In genomic region chrX:477441-478012, GRCh38 we compare ENCODE assay signal across 3 cellular contexts.
TF ChIP-seq lines count a peak whose summit lies in the region.

No MANE protein-coding gene starts in this region.

TF ChIP-seq in GM23338, 12 proteins besides CTCF, POLR2A, EP300 and RAD21 (continues in another document):
- no peak for TF ChIP-seq EZH2 (IDR thresholded peaks at IDR 0.05; ENCODE audit: low read depth, unreplicated experiment)
- no peak for TF ChIP-seq ZNF331 (CRISPR knock-in tag; IDR thresholded peaks at IDR 0.05; ENCODE audit: low read depth)
- TF ChIP-seq ZNF114 (CRISPR knock-in tag; IDR thresholded peaks at IDR 0.05): no peak
- TF ChIP-seq JUNB (IDR thresholded peaks at IDR 0.05; ENCODE audit: unreplicated experiment): no peak
- no peak for TF ChIP-seq ZNF462 (CRISPR knock-in tag; IDR thresholded peaks at IDR 0.05)

TF ChIP-seq in H1, 55 proteins besides CTCF, POLR2A, EP300 and RAD21:
- TF ChIP-seq SRF (IDR thresholded peaks at IDR 0.05; ENCODE audit: low read depth, low read length): no peak
- TF ChIP-seq SIN3A (conservative IDR thresholded peaks at IDR 0.05 in 1 of 2, IDR thresholded peaks at IDR 0.05 in 1 of 2; ENCODE audit: low read depth in 1 of 2, low read length in 2 of 2): no peak
- no peak for TF ChIP-seq HDAC6 (IDR thresholded peaks at IDR 0.05; ENCODE audit: low read depth, low read length)
- no peak for TF ChIP-seq NANOG (IDR thresholded peaks at IDR 0.05; ENCODE audit: insufficient read depth, low read depth, low read length, poor library complexity, severe bottlenecking)

TF ChIP-seq in neural cell, 6 proteins besides CTCF, POLR2A, EP300 and RAD21:
- peak; percentile 52 for TF ChIP-seq POLR2AphosphoS5 (IDR thresholded peaks at IDR 0.05)
- TF ChIP-seq REST (IDR thresholded peaks at IDR 0.05; ENCODE audit: borderline replicate concordance): no peak
TF ChIP-seq in neural cell: peak in this region for 1.
